Comparison of ENCODE assay signal across 14 cellular contexts in genomic region chr17:46195939-46196338, GRCh38. TPM values are rescaled to one million over a fixed set of nuclear protein-coding genes. Genes with fewer than 3 reads are reported as not detected.
DNase-seq lines count a peak whose midpoint lies in the region; ATAC-seq and TF ChIP-seq lines count a peak whose summit lies in the region.
"Had no signal": no experiment of that assay in that cellular context is flagged by ENCODE, and none has a peak within 500 bp of the region (broad histone marks: within the 10 kb centered on the region; RNA-seq: fewer than 3 reads in every experiment).

No MANE protein-coding gene starts in this region.

- peak overlapping the region; percentile 94 for H3K27ac Mint-ChIP-seq in activated naive CD4-positive, alpha-beta T cell treated with anti-CD3 and anti-CD28 coated beads for 36 hours
- H3K27ac Mint-ChIP-seq in brain, result peak overlapping the region in 3 of 5 experiments; percentile 74 to 92 (median 83)
- H3K27ac Mint-ChIP-seq: progenitor cell of endocrine pancreas had no signal

- H3K9me3 ChIP-seq in SJSA1 (replicated peaks), result no peaks in the 10 kb centered on the region
- H3K9me3 ChIP-seq: heart left ventricle had no signal

- no peaks in the 10 kb centered on the region for H3K9me3 Mint-ChIP-seq in activated naive CD4-positive, alpha-beta T cell treated with anti-CD3 and anti-CD28 coated beads for 36 hours
- peaks cover 0 to under 1% (median 0%) of the 10 kb centered on the region in 5 experiments for H3K9me3 Mint-ChIP-seq in brain

- no peak for DNase-seq in activated naive CD4-positive, alpha-beta T cell treated with anti-CD3 and anti-CD28 coated beads for 36 hours
- no peak for DNase-seq in activated naive CD4-positive, alpha-beta T cell treated with Interleukin-2 at 50 U/mL for 16 hours
- DNase-seq in SJSA1 (ENCODE audit: low read depth in 1 of 2, low spot score in 2 of 2) (peak; percentile 48 to 62), renal cortical epithelial cell (ENCODE audit: low read depth) (peak; percentile 94), NCI-H510A (lab: John Stamatoyannopoulos, UW) (no peak), G401 (ENCODE audit: low spot score) (no peak)
- DNase-seq: activated CD4-positive, CD25-positive, alpha-beta regulatory T cell treated with anti-CD3 and anti-CD28 coated beads, Interleukin-2, amount 50 U/mL, for 72 hours; activated effector memory CD4-positive, alpha-beta T cell treated with anti-CD3 and anti-CD28 coated beads, Interleukin-2, amount 50 U/mL, for 16 hours; caudate nucleus; stimulated activated CD4-positive, alpha-beta T cell treated with anti-CD3 and anti-CD28 coated beads, Interleukin-12 subunit alpha, Interleukin-12 subunit beta, amount 100 ng/mL, for 4 hours had no signal

- H3K36me3 Mint-ChIP-seq in activated naive CD4-positive, alpha-beta T cell treated with anti-CD3 and anti-CD28 coated beads for 36 hours (ENCODE audit: low read depth), result peaks cover 7% of the 10 kb centered on the region
- peaks cover 24% of the 10 kb centered on the region for H3K36me3 Mint-ChIP-seq in brain

- no peak for ATAC-seq in GM21786 (IDR thresholded peaks at IDR 0.05; ENCODE audit: unreplicated experiment)
- ATAC-seq: heart left ventricle had no signal

- in situ Hi-C loops in G401 (cut with HindIII; ENCODE audit: low sequenced_read_pairs), result no loop called here

- no peak overlapping the region for H3K4me3 Mint-ChIP-seq in activated naive CD4-positive, alpha-beta T cell treated with anti-CD3 and anti-CD28 coated beads for 36 hours
- H3K4me3 Mint-ChIP-seq in brain, result peak overlapping the region in 2 of 5 experiments; percentile 45 to 50

- H3K4me1 Mint-ChIP-seq in activated naive CD4-positive, alpha-beta T cell treated with anti-CD3 and anti-CD28 coated beads for 36 hours (ENCODE audit: low read depth), result peaks cover 51% of the 10 kb centered on the region
- peaks cover 37% of the 10 kb centered on the region for H3K4me1 Mint-ChIP-seq in brain

- peaks cover 9% of the 10 kb centered on the region for H3K36me3 ChIP-seq in SJSA1
- H3K36me3 ChIP-seq: heart left ventricle had no signal

- CTCF ChIA-PET in activated naive CD4-positive, alpha-beta T cell treated with anti-CD3 and anti-CD28 coated beads for 36 hours (lab: Charles Lee), result interaction anchor here (0.7 to 1.0 kb wide), 5 partner anchors 9 to 20 kb away, joined by 3 to 5 read pairs (median 3); no protein-coding TSS in a partner anchor

- intact Hi-C loops in activated naive CD4-positive, alpha-beta T cell treated with anti-CD3 and anti-CD28 coated beads for 36 hours (cut with micrococcal nuclease), result loop anchor here (1.0 kb wide), 1 partner anchor 17 kb away; no protein-coding TSS in a partner anchor

- no peak for TF ChIP-seq CTCF in brain (conservative IDR thresholded peaks at IDR 0.05)

- no peaks in the 10 kb centered on the region for H3K27me3 Mint-ChIP-seq in activated naive CD4-positive, alpha-beta T cell treated with anti-CD3 and anti-CD28 coated beads for 36 hours (ENCODE audit: low read depth)
- H3K27me3 Mint-ChIP-seq in brain, result peaks cover 16% of the 10 kb centered on the region
- H3K27me3 Mint-ChIP-seq: progenitor cell of endocrine pancreas had no signal

- no peaks in the 10 kb centered on the region for H3K27me3 ChIP-seq in SJSA1 (replicated peaks)
- H3K27me3 ChIP-seq: heart left ventricle had no signal

- no peak overlapping the region for H3K4me3 ChIP-seq in SJSA1

- no peak overlapping the region for H3K27ac ChIP-seq in SJSA1

- peaks cover 34% of the 10 kb centered on the region for H3K4me1 ChIP-seq in SJSA1 (replicated peaks)

RNA-seq across cellular contexts. Expression of gene KANSL1, which starts 2.7 kb away (rescaled TPM):
- total RNA-seq in activated naive CD4-positive, alpha-beta T cell treated with anti-CD3 and anti-CD28 coated beads for 36 hours, result 10 to 100 TPM; 64.3 to 64.5 TPM
- total RNA-seq in SJSA1 (2014; rRNA removed; shearing (Covaris generic)), result 19.7 and 37.9 TPM in 2 replicates
- 25.7 TPM for polyA plus RNA-seq in brain (ENCODE audit: insufficient read depth, low read depth, low replicate concordance)
- 58.3 and 132 TPM in 2 replicates for total RNA-seq in renal cortical epithelial cell
- total RNA-seq in G401 (2014; rRNA removed; shearing (Covaris generic)), result 32.1 and 41.7 TPM in 2 replicates

Comparison
In these comparisons a context has a peak if more than half of its experiments do, and no peak if none do; other contexts are left out.
1. DNase-seq: peak in SJSA1 (2 of 2) and renal cortical epithelial cell (single experiment); none in activated naive CD4-positive, alpha-beta T cell treated with anti-CD3 and anti-CD28 coated beads for 36 hours (single experiment), activated naive CD4-positive, alpha-beta T cell treated with Interleukin-2 at 50 U/mL for 16 hours (single experiment), NCI-H510A (single experiment) and G401 (single experiment).